ENCODE assay signal across 25 cellular contexts in genomic region chr14:97692084-97692483, GRCh38.
DNase-seq lines count a peak whose midpoint lies in the region; ATAC-seq and TF ChIP-seq lines count a peak whose summit lies in the region.
"Had no signal": no experiment of that assay in that cellular context is flagged by ENCODE, and none has a peak within 500 bp of the region (broad histone marks: within the 10 kb centered on the region; RNA-seq: fewer than 3 reads in every experiment).

No MANE protein-coding gene starts in this region.

- no peak overlapping the region for H4K8ac ChIP-seq in mesendoderm (ENCODE audit: low read depth, low read length)

- H3K27me3 ChIP-seq in mesendoderm (ENCODE audit: insufficient read depth, low read length, poor library complexity) (no peaks in the 10 kb centered on the region), PC-3 (ENCODE audit: low read length) (no peaks in the 10 kb centered on the region)
- H3K27me3 ChIP-seq: BLaER1, gastrocnemius medialis, transverse colon had no signal

- no peak overlapping the region for H3K4me3 Mint-ChIP-seq in activated T-helper 17 cell treated with anti-CD3 and anti-CD28 coated beads, Interleukin-2, amount 50 U/mL, for 72 hours
- H3K4me3 Mint-ChIP-seq: activated B cell treated with CpG ODN at 0.5 μM for 24 hours; activated CD4-positive, alpha-beta T cell treated with anti-CD3 and anti-CD28 coated beads, Interleukin-2, amount 10 ng/mL, durations not matched to agents 7 days and 5 days; GM23338; naive thymus-derived CD8-positive, alpha-beta T cell had no signal

- H3K79me2 ChIP-seq in mesendoderm (ENCODE audit: control insufficient read depth, insufficient read depth, low read length) (no peaks in the 10 kb centered on the region), PC-3 (ENCODE audit: low read length) (no peaks in the 10 kb centered on the region)

- BruUV-seq in PC-3 (replicated peaks; lab: Mats Ljungman, UMichigan) = no TSS peak

- H2BK120ac ChIP-seq in mesendoderm (ENCODE audit: low read depth, low read length) = no peak overlapping the region

- no peaks in the 10 kb centered on the region for H3K4me1 Mint-ChIP-seq in activated T-helper 17 cell treated with anti-CD3 and anti-CD28 coated beads, Interleukin-2, amount 50 U/mL, for 72 hours
- H3K4me1 Mint-ChIP-seq: activated B cell treated with CpG ODN at 0.5 μM for 24 hours had no signal

- no peak overlapping the region for H2AK5ac ChIP-seq in mesendoderm (ENCODE audit: low read length)

- H2BK5ac ChIP-seq in mesendoderm (ENCODE audit: low read length) = no peak overlapping the region

- CTCF ChIA-PET in PC-3 (lab: Charles Lee) = no interaction called here

- no peaks in the 10 kb centered on the region for H3K27me3 Mint-ChIP-seq in activated T-helper 17 cell treated with anti-CD3 and anti-CD28 coated beads, Interleukin-2, amount 50 U/mL, for 72 hours
- H3K27me3 Mint-ChIP-seq: activated B cell treated with CpG ODN at 0.5 μM for 24 hours; activated CD4-positive, alpha-beta T cell treated with anti-CD3 and anti-CD28 coated beads, Interleukin-2, amount 10 ng/mL, durations not matched to agents 7 days and 5 days; naive thymus-derived CD8-positive, alpha-beta T cell had no signal

- no peak for ATAC-seq in activated T-helper 17 cell treated with anti-CD3 and anti-CD28 coated beads, Interleukin-2, amount 50 U/mL, for 72 hours (replicated peaks)
- no peak for ATAC-seq in PC-3
- ATAC-seq: activated naive CD4-positive, alpha-beta T cell treated with anti-CD3 and anti-CD28 coated beads, Interleukin-2, amount 50 U/mL, for 72 hours; gastrocnemius medialis; GM23338; lower lobe of right lung; naive thymus-derived CD8-positive, alpha-beta T cell had no signal

- H3K4me1 ChIP-seq in mesendoderm (ENCODE audit: control insufficient read depth, low read depth, low read length) = no peaks in the 10 kb centered on the region
- H3K4me1 ChIP-seq in PC-3 (ENCODE audit: insufficient read depth, low read length) = no peaks in the 10 kb centered on the region
- H3K4me1 ChIP-seq: gastrocnemius medialis, lower lobe of right lung, transverse colon had no signal

- H3K23ac ChIP-seq in mesendoderm (ENCODE audit: low read length) = no peak overlapping the region

- no peak overlapping the region for H3K27ac Mint-ChIP-seq in activated T-helper 17 cell treated with anti-CD3 and anti-CD28 coated beads, Interleukin-2, amount 50 U/mL, for 72 hours
- H3K27ac Mint-ChIP-seq: activated B cell treated with CpG ODN at 0.5 μM for 24 hours; activated CD4-positive, alpha-beta T cell treated with anti-CD3 and anti-CD28 coated beads, Interleukin-2, amount 10 ng/mL, durations not matched to agents 7 days and 5 days; activated naive CD4-positive, alpha-beta T cell treated with anti-CD3 and anti-CD28 coated beads, Interleukin-2, amount 50 U/mL, for 72 hours; GM23338 had no signal

- H4K5ac ChIP-seq in mesendoderm (ENCODE audit: low read length) = no peak overlapping the region

- no peaks in the 10 kb centered on the region for H3K9me2 ChIP-seq in PC-3 (replicated peaks; ENCODE audit: low read length)

- peak; percentile 13 for DNase-seq in ELF-1 (ENCODE audit: low read depth, low spot score)
- peak; percentile 1 for DNase-seq in NCI-H2029 treated with DMSO at 0.1 percent for 48 hours (lab: John Stamatoyannopoulos, UW)
- DNase-seq in NCI-H524 treated with DMSO at 0.1 percent for 48 hours (lab: John Stamatoyannopoulos, UW) = peak; percentile 91
- peak; percentile 62 for DNase-seq in mesendoderm
- DNase-seq in PC-3 = no peak
- no peak for DNase-seq in RKO (ENCODE audit: low spot score)
- DNase-seq: activated B cell treated with CpG ODN at 0.5 μM for 24 hours; activated CD4-positive, alpha-beta T cell treated with anti-CD3 and anti-CD28 coated beads, Interleukin-2, amount 10 ng/mL, durations not matched to agents 7 days and 5 days; activated effector memory CD4-positive, alpha-beta T cell treated with Interleukin-2 at 50 U/mL for 16 hours; amygdala; gastrocnemius medialis; KG1; kidney glomerular epithelial cell; lower lobe of right lung; naive thymus-derived CD8-positive, alpha-beta T cell; NCI-H774; OCI-M1; stimulated activated CD4-positive, alpha-beta T cell treated with anti-CD3 and anti-CD28 coated beads, Interleukin-4, amount 100 ng/mL, for 4 hours; transverse colon had no signal

- no peaks in the 10 kb centered on the region for H3K9me3 ChIP-seq in PC-3 (ENCODE audit: low read length)
- H3K9me3 ChIP-seq: BLaER1, gastrocnemius medialis, lower lobe of right lung, transverse colon had no signal

- H3K4me2 ChIP-seq in mesendoderm (ENCODE audit: low read length) (no peak overlapping the region), PC-3 (ENCODE audit: low read length) (no peak overlapping the region)
- H3K4me2 ChIP-seq: BLaER1, GM23338 had no signal

- WGBS in mesendoderm (ENCODE audit: extremely low coverage, insufficient coverage, low lambda C conversion rate) = no CpG with 5 or more reads among the region's 6 CpGs

- H2AFZ ChIP-seq in PC-3 (ENCODE audit: low read length) = no peak overlapping the region
- H2AFZ ChIP-seq: GM23338 had no signal

- no peak overlapping the region for H3K4ac ChIP-seq in mesendoderm (ENCODE audit: low read depth, low read length)

- no peaks in the 10 kb centered on the region for H3K9me3 Mint-ChIP-seq in activated T-helper 17 cell treated with anti-CD3 and anti-CD28 coated beads, Interleukin-2, amount 50 U/mL, for 72 hours
- H3K9me3 Mint-ChIP-seq: activated B cell treated with CpG ODN at 0.5 μM for 24 hours, GM23338 had no signal

- H3F3A ChIP-seq in PC-3 (ENCODE audit: low read length, unreplicated experiment) = no peaks in the 10 kb centered on the region

- H3K4me3 ChIP-seq in mesendoderm (ENCODE audit: low read length) (no peak overlapping the region), PC-3 (ENCODE audit: low read length) (no peak overlapping the region)
- H3K4me3 ChIP-seq: BLaER1, gastrocnemius medialis, GM23338, lower lobe of right lung, SK-N-MC, transverse colon had no signal

- intact Hi-C loops in PC-3 (cut with micrococcal nuclease) = no loop called here

- no peak overlapping the region for H2BK15ac ChIP-seq in mesendoderm (replicated peaks; ENCODE audit: low read depth)

- H3K56ac ChIP-seq in mesendoderm (ENCODE audit: low read length) = no peak overlapping the region

- H3K9ac ChIP-seq in mesendoderm (ENCODE audit: low read length) = no peak overlapping the region
- H3K9ac ChIP-seq in PC-3 (ENCODE audit: low read length) = no peak overlapping the region
- H3K9ac ChIP-seq: BLaER1 had no signal

- H3K79me1 ChIP-seq in mesendoderm (ENCODE audit: low read length) = no peaks in the 10 kb centered on the region

- TF ChIP-seq CTCF in PC-3 (conservative IDR thresholded peaks at IDR 0.05; ENCODE audit: low read depth, low read length) = no peak

- H3K36me3 Mint-ChIP-seq in activated T-helper 17 cell treated with anti-CD3 and anti-CD28 coated beads, Interleukin-2, amount 50 U/mL, for 72 hours (ENCODE audit: low read depth) = no peaks in the 10 kb centered on the region
- H3K36me3 Mint-ChIP-seq: activated naive CD4-positive, alpha-beta T cell treated with anti-CD3 and anti-CD28 coated beads, Interleukin-2, amount 50 U/mL, for 72 hours; naive thymus-derived CD8-positive, alpha-beta T cell had no signal

- no peaks in the 10 kb centered on the region for H4K20me1 ChIP-seq in PC-3 (ENCODE audit: low read length)
- H4K20me1 ChIP-seq: BLaER1 had no signal

- no peak overlapping the region for H3K18ac ChIP-seq in mesendoderm (ENCODE audit: low read length)

- H3K27ac ChIP-seq in mesendoderm (ENCODE audit: low read depth, low read length) (no peak overlapping the region), PC-3 (ENCODE audit: low read length) (no peak overlapping the region)
- H3K27ac ChIP-seq: BLaER1, gastrocnemius medialis, HL-60, lower lobe of right lung, SK-N-MC, transverse colon had no signal

- POLR2A ChIA-PET in PC-3 (lab: Charles Lee; ENCODE audit: unreplicated experiment) = no interaction called here

- H3K36me3 ChIP-seq in mesendoderm (ENCODE audit: control insufficient read depth, insufficient read depth, low read length) = no peaks in the 10 kb centered on the region
- H3K36me3 ChIP-seq in PC-3 (ENCODE audit: low read depth, low read length) = no peaks in the 10 kb centered on the region
- H3K36me3 ChIP-seq: BLaER1, gastrocnemius medialis, lower lobe of right lung, transverse colon had no signal

Comparison
In these comparisons a context has a peak if more than half of its experiments do, and no peak if none do; other contexts are left out.
1. DNase-seq: peak in ELF-1 (single experiment), NCI-H2029 treated with DMSO at 0.1 percent for 48 hours (single experiment), NCI-H524 treated with DMSO at 0.1 percent for 48 hours (single experiment) and mesendoderm (single experiment); none in PC-3 (single experiment) and RKO (single experiment).